24 cellular contexts compared by ENCODE assay signal in genomic region chr1:52503706-52504105, GRCh38. TPM values are rescaled to one million over a fixed set of nuclear protein-coding genes. Genes with fewer than 3 reads are reported as not detected.
DNase-seq lines count a peak whose midpoint lies in the region; ATAC-seq and TF ChIP-seq lines count a peak whose summit lies in the region.
"Had no signal": no experiment of that assay in that cellular context is flagged by ENCODE, and none has a peak within 500 bp of the region (broad histone marks: within the 10 kb centered on the region; RNA-seq: fewer than 3 reads in every experiment).

No MANE protein-coding gene starts in this region.

- no peak for ATAC-seq in activated CD4-positive, alpha-beta T cell treated with anti-CD3 and anti-CD28 coated beads for 36 hours
- ATAC-seq in stimulated activated memory B cell treated with anti-CD40 and anti-IgM and Interleukin-4, amounts not matched to agents 10 μg/mL and 1 μg/mL and 100 μg/mL, for 72 hours = no peak
- ATAC-seq: Right ventricle myocardium inferior had no signal

- H3K9me2 ChIP-seq in GM23248 (ENCODE audit: insufficient read depth) = no peaks in the 10 kb centered on the region

- no peak overlapping the region for H3K4me3 Mint-ChIP-seq in activated CD4-positive, alpha-beta T cell treated with anti-CD3 and anti-CD28 coated beads for 36 hours
- H3K4me3 Mint-ChIP-seq in activated CD4-positive, alpha-beta T cell treated with anti-CD3 and anti-CD28 coated beads, Interleukin-2, amount 10 ng/mL, durations not matched to agents 24 days and 14 days = no peak overlapping the region
- no peak overlapping the region for H3K4me3 Mint-ChIP-seq in stimulated activated memory B cell treated with anti-CD40 and anti-IgM and Interleukin-4, amounts not matched to agents 10 μg/mL and 1 μg/mL and 100 μg/mL, for 72 hours
- H3K4me3 Mint-ChIP-seq in osteocyte (ENCODE audit: unreplicated experiment) = no peak overlapping the region
- H3K4me3 Mint-ChIP-seq: CD8-positive, alpha-beta memory T cell had no signal

- H3K27ac ChIP-seq in GM23248 = no peak overlapping the region
- H3K27ac ChIP-seq: 22Rv1 had no signal

- peak overlapping the region; percentile 61 for H3K27ac Mint-ChIP-seq in activated CD4-positive, alpha-beta T cell treated with anti-CD3 and anti-CD28 coated beads for 36 hours
- no peak overlapping the region for H3K27ac Mint-ChIP-seq in activated CD4-positive, alpha-beta T cell treated with anti-CD3 and anti-CD28 coated beads, Interleukin-2, amount 10 ng/mL, durations not matched to agents 24 days and 14 days
- H3K27ac Mint-ChIP-seq in stimulated activated memory B cell treated with anti-CD40 and anti-IgM and Interleukin-4, amounts not matched to agents 10 μg/mL and 1 μg/mL and 100 μg/mL, for 72 hours = peak overlapping the region; percentile 1
- H3K27ac Mint-ChIP-seq in osteocyte (ENCODE audit: unreplicated experiment) = no peak overlapping the region

- H3K4me1 ChIP-seq in GM23248 (ENCODE audit: insufficient read depth) = no peaks in the 10 kb centered on the region

- H2AFZ ChIP-seq in GM23248 = no peak overlapping the region

- DNase-seq in activated CD4-positive, alpha-beta T cell treated with anti-CD3 and anti-CD28 coated beads for 36 hours = no peak
- no peak for DNase-seq in activated CD4-positive, alpha-beta T cell treated with anti-CD3 and anti-CD28 coated beads, Interleukin-2, amount 10 ng/mL, durations not matched to agents 24 days and 14 days
- DNase-seq in GM23248 (peak; percentile 5), choroid plexus epithelial cell (ENCODE audit: low read depth) (peak; percentile 2), NCI-H1436 (lab: John Stamatoyannopoulos, UW) (no peak), osteocyte (ENCODE audit: extremely low spot score, unreplicated experiment) (no peak)
- DNase-seq in stimulated activated CD4-positive, alpha-beta T cell treated with anti-CD3 and anti-CD28 coated beads, Interleukin-12 subunit alpha, Interleukin-12 subunit beta, amount 100 ng/mL, for 4 hours = no peak
- DNase-seq: ACHN; C1 segment of cervical spinal cord; Calu3; CD8-positive, alpha-beta memory T cell; DMS153; KBM-7; MM.1S; NCI-H1048; NCI-H1417 treated with DMSO at 0.1 percent for 48 hours; NCI-H187 treated with DMSO at 0.1 percent for 48 hours; NCI-H2107; NCI-H446 treated with DMSO at 0.1 percent for 48 hours; NCI-H526 treated with DMSO at 0.1 percent for 48 hours; OCI-M1 had no signal

- peaks cover 4% of the 10 kb centered on the region for H3K4me1 Mint-ChIP-seq in activated CD4-positive, alpha-beta T cell treated with anti-CD3 and anti-CD28 coated beads for 36 hours
- H3K4me1 Mint-ChIP-seq in activated CD4-positive, alpha-beta T cell treated with anti-CD3 and anti-CD28 coated beads, Interleukin-2, amount 10 ng/mL, durations not matched to agents 24 days and 14 days = peaks cover 9% of the 10 kb centered on the region
- H3K4me1 Mint-ChIP-seq in stimulated activated memory B cell treated with anti-CD40 and anti-IgM and Interleukin-4, amounts not matched to agents 10 μg/mL and 1 μg/mL and 100 μg/mL, for 72 hours = peaks cover 16% of the 10 kb centered on the region
- no peaks in the 10 kb centered on the region for H3K4me1 Mint-ChIP-seq in osteocyte (ENCODE audit: unreplicated experiment)

- H3K36me3 ChIP-seq in GM23248 (ENCODE audit: low read depth) = 0 out of 2 replicates have a peak, but pooled peaks cover 5% of the 10 kb centered on the region

- CTCF ChIA-PET in activated CD4-positive, alpha-beta T cell treated with anti-CD3 and anti-CD28 coated beads for 36 hours (lab: Charles Lee) = interaction anchor here (0.6 kb wide), 1 partner anchor 26 kb away, joined by 5 read pairs; no protein-coding TSS in a partner anchor

- no peaks in the 10 kb centered on the region for H4K20me1 ChIP-seq in GM23248 (ENCODE audit: insufficient read depth)

- no peaks in the 10 kb centered on the region for H3K27me3 ChIP-seq in GM23248 (replicated peaks; ENCODE audit: insufficient read depth)

- H3F3A ChIP-seq in GM23248 (ENCODE audit: insufficient read depth) = no peaks in the 10 kb centered on the region

- no peaks in the 10 kb centered on the region for H3K9me3 ChIP-seq in GM23248 (ENCODE audit: low read depth)

- no peaks in the 10 kb centered on the region for H3K79me2 ChIP-seq in GM23248 (ENCODE audit: insufficient read depth)

- no peak overlapping the region for H3K4me3 ChIP-seq in GM23248
- H3K4me3 ChIP-seq in choroid plexus epithelial cell (ENCODE audit: low read depth, low read length) = no peak overlapping the region

- no peak overlapping the region for H3K4me2 ChIP-seq in GM23248 (ENCODE audit: unreplicated experiment)

- in situ Hi-C loops in GM23248 (cut with MboI) = no loop called here

- H3K36me3 Mint-ChIP-seq in activated CD4-positive, alpha-beta T cell treated with anti-CD3 and anti-CD28 coated beads for 36 hours (ENCODE audit: low read depth) = peaks cover 35% of the 10 kb centered on the region
- H3K36me3 Mint-ChIP-seq in activated CD4-positive, alpha-beta T cell treated with anti-CD3 and anti-CD28 coated beads, Interleukin-2, amount 10 ng/mL, durations not matched to agents 24 days and 14 days (ENCODE audit: low read depth) = peaks cover 33% of the 10 kb centered on the region
- peaks cover 62% of the 10 kb centered on the region for H3K36me3 Mint-ChIP-seq in stimulated activated memory B cell treated with anti-CD40 and anti-IgM and Interleukin-4, amounts not matched to agents 10 μg/mL and 1 μg/mL and 100 μg/mL, for 72 hours
- peaks cover 16% of the 10 kb centered on the region for H3K36me3 Mint-ChIP-seq in osteocyte (ENCODE audit: unreplicated experiment)

- no peaks in the 10 kb centered on the region for H3K9me3 Mint-ChIP-seq in activated CD4-positive, alpha-beta T cell treated with anti-CD3 and anti-CD28 coated beads for 36 hours (ENCODE audit: low read depth)
- no peaks in the 10 kb centered on the region for H3K9me3 Mint-ChIP-seq in activated CD4-positive, alpha-beta T cell treated with anti-CD3 and anti-CD28 coated beads, Interleukin-2, amount 10 ng/mL, durations not matched to agents 24 days and 14 days
- no peaks in the 10 kb centered on the region for H3K9me3 Mint-ChIP-seq in stimulated activated memory B cell treated with anti-CD40 and anti-IgM and Interleukin-4, amounts not matched to agents 10 μg/mL and 1 μg/mL and 100 μg/mL, for 72 hours
- no peaks in the 10 kb centered on the region for H3K9me3 Mint-ChIP-seq in osteocyte (ENCODE audit: unreplicated experiment)
- H3K9me3 Mint-ChIP-seq: CD8-positive, alpha-beta memory T cell had no signal

- H3K9ac ChIP-seq in GM23248 = no peak overlapping the region

- H3K27me3 Mint-ChIP-seq in activated CD4-positive, alpha-beta T cell treated with anti-CD3 and anti-CD28 coated beads for 36 hours = no peaks in the 10 kb centered on the region
- no peaks in the 10 kb centered on the region for H3K27me3 Mint-ChIP-seq in activated CD4-positive, alpha-beta T cell treated with anti-CD3 and anti-CD28 coated beads, Interleukin-2, amount 10 ng/mL, durations not matched to agents 24 days and 14 days
- H3K27me3 Mint-ChIP-seq in stimulated activated memory B cell treated with anti-CD40 and anti-IgM and Interleukin-4, amounts not matched to agents 10 μg/mL and 1 μg/mL and 100 μg/mL, for 72 hours = no peaks in the 10 kb centered on the region
- H3K27me3 Mint-ChIP-seq in osteocyte (ENCODE audit: unreplicated experiment) = no peaks in the 10 kb centered on the region
- H3K27me3 Mint-ChIP-seq: CD8-positive, alpha-beta memory T cell had no signal

- intact Hi-C loops in activated CD4-positive, alpha-beta T cell treated with anti-CD3 and anti-CD28 coated beads for 36 hours (cut with DNase I, micrococcal nuclease) = no loop called here
- intact Hi-C loops in activated CD4-positive, alpha-beta T cell treated with anti-CD3 and anti-CD28 coated beads, Interleukin-2, amount 10 ng/mL, durations not matched to agents 24 days and 14 days (cut with micrococcal nuclease) = no loop called here

- TF ChIP-seq CTCF in choroid plexus epithelial cell (conservative IDR thresholded peaks at IDR 0.05; ENCODE audit: low read depth, low read length) (no peak), osteocyte (IDR thresholded peaks at IDR 0.05) (no peak)

- POLR2A ChIA-PET in activated CD4-positive, alpha-beta T cell treated with anti-CD3 and anti-CD28 coated beads for 36 hours (lab: Charles Lee) = interaction anchor here (0.6 kb wide), 1 partner anchor 457 kb away, joined by 4 read pairs; no protein-coding TSS in a partner anchor

RNA-seq across cellular contexts. Expression of gene TUT4, which starts 49.2 kb away (rescaled TPM):
- 10 to 100 TPM; 61.6 to 71.7 TPM for total RNA-seq in activated CD4-positive, alpha-beta T cell treated with anti-CD3 and anti-CD28 coated beads for 36 hours
- total RNA-seq in activated CD4-positive, alpha-beta T cell treated with anti-CD3 and anti-CD28 coated beads, Interleukin-2, amount 10 ng/mL, durations not matched to agents 24 days and 14 days = 57.6 and 61.2 TPM in 2 replicates
- 14.9 and 29.1 TPM in 2 replicates for total RNA-seq in GM23248 (2014; rRNA removed; shearing (Covaris generic))
- 13.9 and 18.9 TPM in 2 replicates for polyA plus RNA-seq in GM23248 (2016; fragmentation: Nextera tagmentation; extraction: Ambion mirVana)
- total RNA-seq in osteocyte = 53.7 and 56.4 TPM in 2 replicates

Comparison
In these comparisons a context has a peak if more than half of its experiments do, and no peak if none do; other contexts are left out.
1. H3K27ac Mint-ChIP-seq: peak in activated CD4-positive, alpha-beta T cell treated with anti-CD3 and anti-CD28 coated beads for 36 hours (single experiment) and stimulated activated memory B cell treated with anti-CD40 and anti-IgM and Interleukin-4, amounts not matched to agents 10 μg/mL and 1 μg/mL and 100 μg/mL, for 72 hours (single experiment); none in activated CD4-positive, alpha-beta T cell treated with anti-CD3 and anti-CD28 coated beads, Interleukin-2, amount 10 ng/mL, durations not matched to agents 24 days and 14 days (single experiment) and osteocyte (single experiment).
2. DNase-seq: peak in GM23248 (single experiment) and choroid plexus epithelial cell (single experiment); none in activated CD4-positive, alpha-beta T cell treated with anti-CD3 and anti-CD28 coated beads for 36 hours (single experiment), activated CD4-positive, alpha-beta T cell treated with anti-CD3 and anti-CD28 coated beads, Interleukin-2, amount 10 ng/mL, durations not matched to agents 24 days and 14 days (single experiment), NCI-H1436 (single experiment), stimulated activated CD4-positive, alpha-beta T cell treated with anti-CD3 and anti-CD28 coated beads, Interleukin-12 subunit alpha, Interleukin-12 subunit beta, amount 100 ng/mL, for 4 hours (single experiment) and osteocyte (single experiment).